Comparison of ENCODE assay signal across 9 cellular contexts in genomic region chr11:67277231-67277961, GRCh38. TPM values are rescaled to one million over a fixed set of nuclear protein-coding genes. Genes with fewer than 3 reads are reported as not detected.
DNase-seq lines count a peak whose midpoint lies in the region; ATAC-seq, FAIRE-seq and TF ChIP-seq lines count a peak whose summit lies in the region.
"Had no signal": no experiment of that assay in that cellular context is flagged by ENCODE, and none has a peak within 500 bp of the region (broad histone marks: within the 10 kb centered on the region; RNA-seq: fewer than 3 reads in every experiment).

No MANE protein-coding gene starts in this region.

- no peaks in the 10 kb centered on the region for H3K27me3 Mint-ChIP-seq in naive thymus-derived CD4-positive, alpha-beta T cell
- no peaks in the 10 kb centered on the region for H3K27me3 Mint-ChIP-seq in stimulated activated naive CD8-positive, alpha-beta T cell treated with anti-CD3 and anti-CD28 coated beads, Interleukin-15, amount 100 ng/mL, for 72 hours

- no peaks in the 10 kb centered on the region for H4K20me1 ChIP-seq in endothelial cell of umbilical vein (replicated peaks; ENCODE audit: control insufficient read depth, extremely low read depth, insufficient read depth, low read length)

- no peak overlapping the region for H2AFZ ChIP-seq in endothelial cell of umbilical vein (ENCODE audit: low read depth, low read length)

- DNase-seq in DMS53 (lab: John Stamatoyannopoulos, UW), result peak; percentile 37
- DNase-seq in DMS53 treated with DMSO at 0.1 percent for 48 hours (lab: John Stamatoyannopoulos, UW; ENCODE audit: unreplicated experiment), result no peak
- DNase-seq in NCI-H69 (lab: John Stamatoyannopoulos, UW), result peak; percentile 95
- peak in 2 of 3 experiments; percentile 66 to 84 for DNase-seq in activated CD8-positive, alpha-beta memory T cell treated with anti-CD3 and anti-CD28 coated beads for 48 hours (ENCODE audit: low read depth in 2 of 3, low spot score in 2 of 3)
- DNase-seq in endothelial cell of umbilical vein (ENCODE audit: low read depth, low spot score), result peak; percentile 88
- DNase-seq in naive thymus-derived CD4-positive, alpha-beta T cell, result peak; percentile 79 to 94 (median 93)
- peak; percentile 83 to 94 for DNase-seq in stimulated activated naive CD8-positive, alpha-beta T cell treated with anti-CD3 and anti-CD28 coated beads, Interleukin-15, amount 100 ng/mL, for 72 hours

- H3K4me2 ChIP-seq in endothelial cell of umbilical vein (ENCODE audit: insufficient read depth, low read length), result peak overlapping the region; percentile 45

- H3K9me3 Mint-ChIP-seq in naive thymus-derived CD4-positive, alpha-beta T cell, result no peaks in the 10 kb centered on the region
- no peaks in the 10 kb centered on the region for H3K9me3 Mint-ChIP-seq in stimulated activated naive CD8-positive, alpha-beta T cell treated with anti-CD3 and anti-CD28 coated beads, Interleukin-15, amount 100 ng/mL, for 72 hours

- CTCF ChIA-PET in endothelial cell of umbilical vein (lab: Charles Lee), result interaction anchor here (0.8 to 2.7 kb wide), 12 partner anchors 11 to 326 kb away, joined by 3 to 16 read pairs (median 4); partner anchors contain the start of genes ANKRD13D, KDM2A, PPP1CA and SSH3
- CTCF ChIA-PET in naive thymus-derived CD4-positive, alpha-beta T cell (lab: Charles Lee), result interaction anchor here (0.6 to 3.6 kb wide), 12 partner anchors 8 to 170 kb away, joined by 3 to 19 read pairs (median 4); partner anchors contain the start of gene GRK2

- peak; percentile 68 for ATAC-seq in HG02981 (IDR thresholded peaks at IDR 0.05; ENCODE audit: unreplicated experiment)
- peak; percentile 97 for ATAC-seq in naive thymus-derived CD4-positive, alpha-beta T cell
- ATAC-seq in stimulated activated naive CD8-positive, alpha-beta T cell treated with anti-CD3 and anti-CD28 coated beads, Interleukin-15, amount 100 ng/mL, for 72 hours, result peak; percentile 88

- TF ChIP-seq CTCF in endothelial cell of umbilical vein (IDR thresholded peaks at IDR 0.05; ENCODE audit: extremely low read depth in 1 of 2, insufficient read depth in 1 of 2, low read depth in 1 of 2, low read length in 2 of 2), result no peak

- no peak overlapping the region for H3K4me3 ChIP-seq in endothelial cell of umbilical vein (replicated peaks in 1 of 3; ENCODE audit: insufficient read depth in 1 of 3, low read depth in 1 of 3, low read length in 3 of 3)
- H3K4me3 ChIP-seq in naive thymus-derived CD4-positive, alpha-beta T cell (ENCODE audit: low read length), result peak overlapping the region; percentile 90

- peak; percentile 95 for FAIRE-seq in endothelial cell of umbilical vein (lab: Jason Lieb, UNC)

- no peaks in the 10 kb centered on the region for H3K9me1 ChIP-seq in endothelial cell of umbilical vein (replicated peaks; ENCODE audit: control insufficient read depth, extremely low read depth, insufficient read depth, low read length)

- peak overlapping the region; percentile 76 for H3K27ac ChIP-seq in endothelial cell of umbilical vein (ENCODE audit: insufficient read depth, low read depth, low read length)
- H3K27ac ChIP-seq in naive thymus-derived CD4-positive, alpha-beta T cell (ENCODE audit: low read depth, low read length), result peak overlapping the region; percentile 93
- H3K27ac ChIP-seq: 22Rv1 had no signal

- H3K36me3 Mint-ChIP-seq in naive thymus-derived CD4-positive, alpha-beta T cell, result peaks cover 3 to 36% (median 8%) of the 10 kb centered on the region in 5 donors

- H3K79me2 ChIP-seq in endothelial cell of umbilical vein (ENCODE audit: control insufficient read depth, insufficient read depth, low read length), result peaks cover 42% of the 10 kb centered on the region

- dilution Hi-C loops in endothelial cell of umbilical vein (cut with MboI; ENCODE audit: extremely low pct_ligation_motif_present, low sequenced_read_pairs), result no loop called here

- H3K9ac ChIP-seq in endothelial cell of umbilical vein (replicated peaks; ENCODE audit: extremely low read depth, insufficient read depth, low read length), result peak overlapping the region; percentile 46

- H3K27me3 ChIP-seq in endothelial cell of umbilical vein (ENCODE audit: control insufficient read depth in 2 of 2, insufficient read depth in 2 of 2, low read length in 2 of 2), result no peaks in the 10 kb centered on the region
- H3K27me3 ChIP-seq in naive thymus-derived CD4-positive, alpha-beta T cell (ENCODE audit: control insufficient read depth in 2 of 2, insufficient read depth in 2 of 2, low read length in 2 of 2), result no peaks in the 10 kb centered on the region

- intact Hi-C loops in endothelial cell of umbilical vein (cut with micrococcal nuclease), result loop anchor here (1.0 kb wide), 3 partner anchors 10 to 40 kb away; no protein-coding TSS in a partner anchor
- intact Hi-C loops in naive thymus-derived CD4-positive, alpha-beta T cell (cut with micrococcal nuclease), result loop anchor here (1.0 to 2.0 kb wide), 4 partner anchors 9 to 40 kb away; no protein-coding TSS in a partner anchor

- H3K4me1 Mint-ChIP-seq in naive thymus-derived CD4-positive, alpha-beta T cell, result peaks cover 47 to 83% (median 66%) of the 10 kb centered on the region in 7 donors
- H3K4me1 Mint-ChIP-seq in stimulated activated naive CD8-positive, alpha-beta T cell treated with anti-CD3 and anti-CD28 coated beads, Interleukin-15, amount 100 ng/mL, for 72 hours, result peaks cover 94% of the 10 kb centered on the region

- H3K4me3 Mint-ChIP-seq in naive thymus-derived CD4-positive, alpha-beta T cell, result peak overlapping the region; percentile 62 to 99 (median 88)
- H3K4me3 Mint-ChIP-seq in stimulated activated naive CD8-positive, alpha-beta T cell treated with anti-CD3 and anti-CD28 coated beads, Interleukin-15, amount 100 ng/mL, for 72 hours, result peak overlapping the region; percentile 83 to 95

- TF ChIP-seq POLR2A in endothelial cell of umbilical vein (IDR thresholded peaks at IDR 0.05; ENCODE audit: low read depth, low read length), result no peak

- H3K4me1 ChIP-seq in endothelial cell of umbilical vein (ENCODE audit: control insufficient read depth, extremely low read depth, insufficient read depth, low read length), result peaks cover 17% of the 10 kb centered on the region
- peaks cover 79 to 87% of the 10 kb centered on the region in 2 donors for H3K4me1 ChIP-seq in naive thymus-derived CD4-positive, alpha-beta T cell (ENCODE audit: control insufficient read depth in 2 of 2, insufficient read depth in 2 of 2, low read length in 2 of 2)

- H3K27ac Mint-ChIP-seq in naive thymus-derived CD4-positive, alpha-beta T cell, result peak overlapping the region; percentile 87 to 100 (median 97)
- peak overlapping the region; percentile 94 to 97 for H3K27ac Mint-ChIP-seq in stimulated activated naive CD8-positive, alpha-beta T cell treated with anti-CD3 and anti-CD28 coated beads, Interleukin-15, amount 100 ng/mL, for 72 hours

- peaks cover 8 to 35% of the 10 kb centered on the region in 2 experiments for H3K36me3 ChIP-seq in endothelial cell of umbilical vein (ENCODE audit: control insufficient read depth in 2 of 2, extremely low read depth in 1 of 2, insufficient read depth in 2 of 2, low read length in 2 of 2)
- peaks cover 26 to 54% (median 36%) of the 10 kb centered on the region in 3 experiments for H3K36me3 ChIP-seq in naive thymus-derived CD4-positive, alpha-beta T cell (ENCODE audit: control insufficient read depth in 2 of 3, insufficient read depth in 3 of 3, low read length in 3 of 3)

- POLR2A ChIA-PET in endothelial cell of umbilical vein (lab: Charles Lee), result interaction anchor here (0.9 to 1.8 kb wide), 3 partner anchors 12 to 42 kb away, joined by 3 to 9 read pairs (median 4); partner anchors contain the start of gene ANKRD13D
- POLR2A ChIA-PET in naive thymus-derived CD4-positive, alpha-beta T cell (lab: Charles Lee), result interaction anchor here (0.5 to 21.3 kb wide), 17 partner anchors 4 to 1779 kb away, joined by 3 to 729 read pairs (median 5); partner anchors contain the start of genes ANKRD13D, GRK2, MALAT1 and PPP1CA

- H3K9me3 ChIP-seq in endothelial cell of umbilical vein (replicated peaks; ENCODE audit: control insufficient read depth, insufficient read depth, low read length), result no peaks in the 10 kb centered on the region
- H3K9me3 ChIP-seq in naive thymus-derived CD4-positive, alpha-beta T cell (ENCODE audit: control insufficient read depth in 2 of 3, low read length in 3 of 3), result no peaks in the 10 kb centered on the region

- BruUV-seq in endothelial cell of umbilical vein (replicated peaks; lab: Mats Ljungman, UMichigan), result no TSS peak

RNA-seq across cellular contexts. Expression of gene GRK2, which starts 11.1 kb away (rescaled TPM):
- 62.3 and 66.9 TPM in 2 replicates for total RNA-seq in endothelial cell of umbilical vein
- 57.9 and 73.1 TPM in 2 replicates for polyA plus RNA-seq in endothelial cell of umbilical vein
- 41.3 and 53.7 TPM in 2 replicates for polyA plus RNA-seq in endothelial cell of umbilical vein (2011; cell fraction: cytosol; rRNA removed)
- 132 and 162 TPM in 2 replicates for polyA plus RNA-seq in endothelial cell of umbilical vein (2011; cell fraction: nucleus; rRNA removed)
- 41.3 and 55.6 TPM in 2 replicates for polyA plus RNA-seq in endothelial cell of umbilical vein (2012)
- polyA minus RNA-seq in endothelial cell of umbilical vein, result 30.8 and 39.9 TPM in 2 replicates
- 52.9 TPM for polyA minus RNA-seq in endothelial cell of umbilical vein (2011; cell fraction: cytosol; rRNA and poly(A)+ RNA removed)
- 38.1 and 49.4 TPM in 2 replicates for polyA minus RNA-seq in endothelial cell of umbilical vein (2011; cell fraction: nucleus; rRNA and poly(A)+ RNA removed)
- 100 to 1,000 TPM; 305 to 399 (median 322) TPM for total RNA-seq in naive thymus-derived CD4-positive, alpha-beta T cell
- polyA plus RNA-seq in naive thymus-derived CD4-positive, alpha-beta T cell, result 10 to 100 TPM; 18.5 to 38.0 TPM

RNA-seq across cellular contexts. Expression of gene ANKRD13D, which starts 11.7 kb away (rescaled TPM):
- 57.5 and 69.6 TPM in 2 replicates for total RNA-seq in endothelial cell of umbilical vein
- 43.5 and 51.2 TPM in 2 replicates for polyA plus RNA-seq in endothelial cell of umbilical vein
- polyA plus RNA-seq in endothelial cell of umbilical vein (2011; cell fraction: cytosol; rRNA removed), result 23.3 and 32.6 TPM in 2 replicates
- 110 TPM in 2 replicates for polyA plus RNA-seq in endothelial cell of umbilical vein (2011; cell fraction: nucleus; rRNA removed)
- 18.1 and 22.7 TPM in 2 replicates for polyA plus RNA-seq in endothelial cell of umbilical vein (2012)
- 22.4 and 23.7 TPM in 2 replicates for polyA minus RNA-seq in endothelial cell of umbilical vein
- 12.2 TPM for polyA minus RNA-seq in endothelial cell of umbilical vein (2011; cell fraction: cytosol; rRNA and poly(A)+ RNA removed)
- 36.1 and 50.4 TPM in 2 replicates for polyA minus RNA-seq in endothelial cell of umbilical vein (2011; cell fraction: nucleus; rRNA and poly(A)+ RNA removed)
- total RNA-seq in naive thymus-derived CD4-positive, alpha-beta T cell, result 100 to 1,000 TPM; 161 to 286 (median 191) TPM
- 10 to 100 TPM in 1 of 2 donors, 1 to 10 TPM in 1; 6.3 to 19.5 TPM for polyA plus RNA-seq in naive thymus-derived CD4-positive, alpha-beta T cell

RNA-seq across cellular contexts. Expression of gene SSH3, which starts 25.9 kb away (rescaled TPM):
- 16.5 and 22.5 TPM in 2 replicates for total RNA-seq in endothelial cell of umbilical vein
- 14.3 and 16.4 TPM in 2 replicates for polyA plus RNA-seq in endothelial cell of umbilical vein
- 6.1 and 9.0 TPM in 2 replicates for polyA plus RNA-seq in endothelial cell of umbilical vein (2011; cell fraction: cytosol; rRNA removed)
- polyA plus RNA-seq in endothelial cell of umbilical vein (2011; cell fraction: nucleus; rRNA removed), result 44.3 and 57.9 TPM in 2 replicates
- 15.7 and 20.8 TPM in 2 replicates for polyA plus RNA-seq in endothelial cell of umbilical vein (2012)
- 5.8 and 9.4 TPM in 2 replicates for polyA minus RNA-seq in endothelial cell of umbilical vein
- polyA minus RNA-seq in endothelial cell of umbilical vein (2011; cell fraction: cytosol; rRNA and poly(A)+ RNA removed), result 15.0 TPM
- 5.3 and 12.8 TPM in 2 replicates for polyA minus RNA-seq in endothelial cell of umbilical vein (2011; cell fraction: nucleus; rRNA and poly(A)+ RNA removed)
- total RNA-seq in naive thymus-derived CD4-positive, alpha-beta T cell, result 10 to 100 TPM in 4 of 5 experiments, 1 to 10 TPM in 1; 8.8 to 23.8 (median 15.0) TPM
- polyA plus RNA-seq in naive thymus-derived CD4-positive, alpha-beta T cell, result 1 to 10 TPM; 1.1 to 4.9 TPM
